Comparison of ENCODE assay signal across 23 cellular contexts in genomic region chr4:26709246-26709645, GRCh38.
"Had no signal": no experiment of that assay in that cellular context is flagged by ENCODE, and none has a peak within 500 bp of the region (broad histone marks: within the 10 kb centered on the region; RNA-seq: fewer than 3 reads in every experiment).

No MANE protein-coding gene starts in this region.

- FAIRE-seq: HTR-8/SVneo, RCC 7860 had no signal

- H3K4me1 ChIP-seq: SJSA1 had no signal

- H3K27me3 ChIP-seq: SJSA1 had no signal

- H3K36me3 ChIP-seq: SJSA1 had no signal

- H3K4me3 ChIP-seq: SJSA1, SK-N-MC had no signal

- H3K27ac ChIP-seq: HL-60, SJSA1, SK-N-MC had no signal

- H3K9me3 ChIP-seq: SJSA1 had no signal

- DNase-seq: KBM-7, MV-4-11, NCI-H1048, NCI-H1105, NCI-H1417 treated with DMSO at 0.1 percent for 48 hours, NCI-H146, NCI-H1694 treated with DMSO at 0.1 percent for 48 hours, NCI-H1930, NCI-H2081, NCI-H2107, NCI-H2227 treated with DMSO at 0.1 percent for 48 hours, NCI-H524 treated with DMSO at 0.1 percent for 48 hours, NCI-H69, NCI-H774, Right ventricle myocardium superior, RPMI8226, SIG-M5, SW 1271 had no signal
